8 cellular contexts compared by ENCODE assay signal in the genomic region with DNA sequence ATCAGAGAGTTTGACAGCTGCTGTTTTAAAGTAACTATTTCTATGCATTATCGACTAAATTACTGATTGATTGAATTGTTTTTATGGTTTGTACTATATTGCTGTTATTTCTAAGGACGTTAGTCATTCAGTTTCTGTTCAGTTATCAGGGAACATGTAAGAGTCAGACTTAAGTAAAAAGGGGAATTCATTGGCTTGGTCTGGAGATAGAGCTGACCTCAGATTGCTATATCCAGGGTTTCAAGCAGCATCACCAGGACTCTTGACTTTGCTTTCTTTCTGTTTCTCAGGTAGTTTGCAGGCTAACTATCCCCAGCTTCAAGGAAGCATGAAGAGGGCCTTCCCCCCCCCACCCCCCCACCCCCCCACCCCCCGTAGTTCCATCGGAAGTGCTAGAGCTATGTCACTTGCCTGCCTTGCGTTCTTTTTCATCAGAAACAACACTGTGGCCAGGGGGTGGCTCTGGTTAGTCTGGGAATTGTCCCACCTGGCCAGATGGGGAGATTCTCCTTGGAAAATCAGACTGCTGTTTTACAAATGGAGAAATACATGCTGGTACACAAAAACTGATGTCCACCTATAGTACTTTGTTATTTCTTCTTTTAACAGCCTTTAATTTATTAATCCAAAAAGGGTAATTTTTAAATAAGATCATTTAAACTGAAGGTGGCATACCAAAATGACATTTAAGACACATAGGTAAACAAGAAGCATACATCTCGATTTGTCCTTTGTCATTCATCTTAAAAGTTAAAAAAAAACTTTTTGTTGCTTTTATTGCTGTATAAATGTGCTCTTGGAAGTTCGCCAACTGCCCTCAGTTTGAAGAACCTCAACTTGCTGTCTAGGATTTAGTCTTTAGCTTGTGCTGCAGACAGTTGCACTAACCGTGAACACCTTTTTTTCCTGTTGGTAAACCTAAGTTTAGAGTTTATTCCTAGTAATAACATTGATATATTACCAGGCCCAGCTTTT. TPM values are rescaled to one million over a fixed set of nuclear protein-coding genes. Genes with fewer than 3 reads are reported as not detected.
DNase-seq lines count a peak whose midpoint lies in the region; ATAC-seq and TF ChIP-seq lines count a peak whose summit lies in the region.

No MANE protein-coding gene starts in this region.

- peak; percentile 62 for ATAC-seq in HG02623 (IDR thresholded peaks at IDR 0.05; ENCODE audit: unreplicated experiment)
- no peak for ATAC-seq in body of pancreas
- ATAC-seq in HG02588 (IDR thresholded peaks at IDR 0.05; ENCODE audit: unreplicated experiment), result no peak
- no peak for ATAC-seq in HG03097 (IDR thresholded peaks at IDR 0.05; ENCODE audit: low FRiP score, unreplicated experiment)

- no peak for TF ChIP-seq POLR2A in body of pancreas (IDR thresholded peaks at IDR 0.05)

- H3K27ac ChIP-seq in body of pancreas (peak overlapping the region in 3 of 4 donors; percentile 31 to 57 (median 43)), neutrophil (peak overlapping the region; percentile 45)

- no peaks in the 10 kb centered on the region for H3K9me3 ChIP-seq in body of pancreas
- H3K9me3 ChIP-seq in neutrophil, result no peaks in the 10 kb centered on the region

- H3K27me3 ChIP-seq in body of pancreas (no peaks in the 10 kb centered on the region), neutrophil (no peaks in the 10 kb centered on the region)

- DNase-seq in DMS53 (lab: John Stamatoyannopoulos, UW) (peak; percentile 14), DMS53 treated with DMSO at 0.1 percent for 48 hours (lab: John Stamatoyannopoulos, UW; ENCODE audit: unreplicated experiment) (no peak), body of pancreas (peak; percentile 34 to 72 (median 53)), NCI-H524 treated with DMSO at 0.1 percent for 48 hours (lab: John Stamatoyannopoulos, UW) (no peak)

- H3K36me3 ChIP-seq in body of pancreas (replicated peaks in 1 of 2; ENCODE audit: insufficient read depth in 1 of 2, low read depth in 2 of 2) (no peaks in the 10 kb centered on the region), neutrophil (no peaks in the 10 kb centered on the region)

- intact Hi-C loops in body of pancreas (cut with DNase I), result loop anchor here (10.0 kb wide), 1 partner anchor 65 kb away; no protein-coding TSS in a partner anchor

- no peak overlapping the region for H3K4me3 ChIP-seq in body of pancreas
- no peak overlapping the region for H3K4me3 ChIP-seq in neutrophil (ENCODE audit: low read depth in 1 of 2, low read length in 1 of 2)

- 18 to 21% methylated on average over 8 of the region's 8 CpGs for WGBS in body of pancreas, 2 donors

- TF ChIP-seq CTCF in body of pancreas (IDR thresholded peaks at IDR 0.05), result no peak
- no peak for TF ChIP-seq CTCF in neutrophil (IDR thresholded peaks at IDR 0.05)

- H3K4me1 ChIP-seq in body of pancreas (peaks cover 81% of the 10 kb centered on the region), neutrophil (ENCODE audit: control insufficient read depth in 1 of 2, insufficient read depth in 1 of 2, low read depth in 1 of 2, low read length in 1 of 2) (peaks cover 33 to 53% of the 10 kb centered on the region in 2 experiments)

RNA-seq across cellular contexts. Expression of a gene that starts 9.4 kb away (rescaled TPM):
- 100 to 1,000 TPM in 1 of 2 donors, 10 to 100 TPM in 1; 78.6 to 173 TPM for total RNA-seq in body of pancreas

Comparison
In these comparisons a context has a peak if more than half of its experiments do, and no peak if none do; other contexts are left out.
1. DNase-seq: peak in DMS53 (single experiment) and body of pancreas (4 of 4); none in DMS53 treated with DMSO at 0.1 percent for 48 hours (single experiment) and NCI-H524 treated with DMSO at 0.1 percent for 48 hours (single experiment).